Comparison of ENCODE assay signal across 8 cellular contexts in the genomic region with DNA sequence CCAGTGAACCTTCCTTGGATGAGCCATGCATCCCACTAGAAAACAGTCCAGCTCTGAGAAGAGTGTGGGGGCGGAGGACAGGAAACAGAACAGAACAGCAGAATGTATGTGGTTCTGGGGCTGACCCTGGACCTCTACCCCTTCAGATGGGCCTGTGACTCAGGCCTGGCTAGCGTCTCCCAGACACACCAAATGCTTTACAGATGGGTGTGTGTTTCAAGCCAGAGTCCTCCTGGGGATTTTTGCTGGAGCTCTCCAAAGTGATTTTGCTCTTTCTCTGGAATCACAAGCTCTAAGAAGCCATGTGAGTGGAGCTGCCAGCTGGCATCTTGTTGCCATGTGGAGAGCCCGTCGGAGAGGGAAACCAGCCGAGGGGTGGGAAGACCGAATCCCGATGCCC.
A peak's percentile ranks its signal among the peaks of the same experiment; 100 is the strongest.
DNase-seq lines count a peak whose midpoint lies in the region; FAIRE-seq and TF ChIP-seq lines count a peak whose summit lies in the region.
"Had no signal": no experiment of that assay in that cellular context is flagged by ENCODE, and none has a peak within 500 bp of the region (broad histone marks: within the 10 kb centered on the region; RNA-seq: fewer than 3 reads in every experiment).

No MANE protein-coding gene starts in this region.

- no peak for FAIRE-seq in HTR-8/SVneo (lab: Jason Lieb, UNC)

- no peak for TF ChIP-seq CTCF in tibial artery (IDR thresholded peaks at IDR 0.05)

- H3K27me3 ChIP-seq in tibial artery: no peaks in the 10 kb centered on the region

- intact Hi-C loops in tibial artery (cut with DNase I; ENCODE audit: low total_unique reads): no loop called here

- peak overlapping the region; percentile 79 for H3K27ac ChIP-seq in caudate nucleus (ENCODE audit: low read depth, low read length)
- H3K27ac ChIP-seq in tibial artery: peak overlapping the region in 1 of 2 donors; percentile 7

- H3K4me3 ChIP-seq in tibial artery: no peak overlapping the region

- DNase-seq in HTR-8/SVneo (ENCODE audit: insufficient read length, low spot score) (peak; percentile 44), caudate nucleus (lab: John Stamatoyannopoulos, UW) (peak in 1 of 61 donors; percentile 27), left kidney (ENCODE audit: low read depth, low spot score) (peak; percentile 53), tibial artery (peak; percentile 74 to 76), GM19238 (ENCODE audit: insufficient read length, low spot score) (no peak), NCI-H510A treated with DMSO at 0.1 percent for 48 hours (lab: John Stamatoyannopoulos, UW) (no peak), NCI-H187 treated with DMSO at 0.1 percent for 48 hours (lab: John Stamatoyannopoulos, UW) (no peak)
- DNase-seq: MV-4-11 had no signal

- H3K36me3 ChIP-seq in tibial artery: peaks cover 0 to 19% (median 0%) of the 10 kb centered on the region in 3 donors

- H3K4me1 ChIP-seq in tibial artery: peaks cover 0 to 23% (median 3%) of the 10 kb centered on the region in 4 donors

- H3K9me3 ChIP-seq in tibial artery: no peaks in the 10 kb centered on the region

Comparison
In these comparisons a context has a peak if more than half of its experiments do, and no peak if none do; other contexts are left out.
1. DNase-seq: peak in HTR-8/SVneo (single experiment), left kidney (single experiment) and tibial artery (2 of 2); none in GM19238 (single experiment), NCI-H510A treated with DMSO at 0.1 percent for 48 hours (single experiment) and NCI-H187 treated with DMSO at 0.1 percent for 48 hours (single experiment).